In the genomic region with DNA sequence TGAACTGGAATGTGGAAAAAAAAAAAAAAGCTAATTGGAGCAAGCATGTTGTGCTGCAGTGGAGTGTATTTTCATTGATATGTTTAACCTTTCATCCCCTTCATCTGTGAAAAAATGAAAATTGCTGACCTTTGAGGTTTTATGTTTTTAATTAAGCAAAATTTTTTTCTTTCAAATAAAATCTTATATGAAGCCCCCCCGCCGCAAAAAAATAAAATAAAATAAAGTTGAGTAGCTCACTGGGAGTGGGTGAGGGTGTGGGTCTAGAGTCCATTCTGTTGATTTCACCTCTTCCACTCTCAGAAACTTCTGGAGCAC, we compare ENCODE assay signal across 28 cellular contexts. TPM values are rescaled to one million over a fixed set of nuclear protein-coding genes. Genes with fewer than 3 reads are reported as not detected.
"Had no signal": no experiment of that assay in that cellular context is flagged by ENCODE, and none has a peak within 500 bp of the region (broad histone marks: within the 10 kb centered on the region; RNA-seq: fewer than 3 reads in every experiment).

No MANE protein-coding gene starts in this region.

- H3K4me1 ChIP-seq: adrenal gland had no signal

- H3K27me3 ChIP-seq: adrenal gland, cardiac muscle cell, dorsolateral prefrontal cortex, gastrocnemius medialis, right atrium auricular region, upper lobe of left lung, vagina had no signal

- H3K36me3 ChIP-seq: adrenal gland, cardiac muscle cell, gastrocnemius medialis, right atrium auricular region, upper lobe of left lung, vagina had no signal

- ATAC-seq: gastrocnemius medialis; natural killer cell treated with Interleukin-12 subunit alpha and Interleukin-12 subunit beta and Interleukin-15 and Interleukin-18, amount 100 ng/mL, for 72 hours; stimulated activated effector memory CD8-positive, alpha-beta T cell treated with anti-CD3 and anti-CD28 coated beads, Interleukin-12 subunit alpha, Interleukin-12 subunit beta, amount 100 ng/mL, for 72 hours had no signal

- H3K4me3 ChIP-seq: adrenal gland, cardiac muscle cell, coronary artery, dorsolateral prefrontal cortex, gastrocnemius medialis, right atrium auricular region, upper lobe of left lung, vagina had no signal

- H3K9me3 ChIP-seq: adrenal gland, gastrocnemius medialis, right atrium auricular region, upper lobe of left lung, vagina had no signal

- H3K27ac ChIP-seq: adrenal gland, cardiac muscle cell, coronary artery, dorsolateral prefrontal cortex, gastrocnemius medialis, right atrium auricular region, vagina, VCaP had no signal

- DNase-seq: activated CD4-positive, alpha-beta T cell treated with anti-CD3 and anti-CD28 coated beads for 48 hours; activated CD4-positive, alpha-beta T cell treated with anti-CD3 and anti-CD28 coated beads, Interleukin-2, amount 50 U/mL, for 48 hours; activated CD8-positive, alpha-beta memory T cell treated with anti-CD3 and anti-CD28 coated beads for 24 hours; activated effector memory CD4-positive, alpha-beta T cell treated with Interleukin-2 at 50 U/mL for 16 hours; activated naive CD4-positive, alpha-beta T cell treated with anti-CD3 and anti-CD28 coated beads for 36 hours; activated naive CD8-positive, alpha-beta T cell treated with anti-CD3 and anti-CD28 coated beads for 36 hours; aorta; cerebellar nuclear complex; dorsolateral prefrontal cortex; effector memory CD4-positive, alpha-beta T cell; gastrocnemius medialis; glutamatergic neuron; islet precursor cell; left cardiac atrium; stimulated activated CD4-positive, alpha-beta T cell treated with anti-CD3 and anti-CD28 coated beads, Interleukin-12 subunit alpha, Interleukin-12 subunit beta, amount 100 ng/mL, for 4 hours; stimulated activated CD4-positive, alpha-beta T cell treated with anti-CD3 and anti-CD28 coated beads, Interleukin-4, amount 100 ng/mL, for 24 hours; substantia nigra; T-helper 9 cell; upper lobe of left lung had no signal

RNA-seq across cellular contexts. Expression of gene TEK, which starts 43.3 kb away (rescaled TPM):
- total RNA-seq: activated naive CD4-positive, alpha-beta T cell treated with anti-CD3 and anti-CD28 coated beads for 36 hours; activated naive CD8-positive, alpha-beta T cell treated with anti-CD3 and anti-CD28 coated beads for 36 hours; epithelial cell of proximal tubule; natural killer cell treated with Interleukin-12 subunit alpha and Interleukin-12 subunit beta and Interleukin-15 and Interleukin-18, amount 100 ng/mL, for 72 hours had no signal
